Comparison of ENCODE assay signal across 35 cellular contexts in the genomic region with DNA sequence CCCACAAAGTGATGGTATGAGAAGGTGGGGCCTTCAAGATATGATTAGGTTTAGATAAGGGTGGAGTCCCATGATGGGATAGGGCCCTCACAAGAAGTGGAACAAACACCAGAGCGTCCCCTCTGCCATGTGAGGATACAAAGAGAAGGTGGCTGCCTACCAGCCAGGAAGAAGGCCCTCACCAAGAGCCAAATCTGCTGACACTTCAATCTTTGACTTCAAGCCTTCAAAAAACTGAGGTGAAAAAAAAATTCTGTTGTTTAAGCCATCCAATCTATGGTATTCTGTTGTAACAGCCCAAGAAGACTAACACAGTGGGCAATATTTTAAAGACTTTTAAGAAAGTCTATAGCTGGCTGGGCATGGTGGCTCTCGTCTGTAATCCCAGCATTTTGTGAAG.
"Had no signal": no experiment of that assay in that cellular context is flagged by ENCODE, and none has a peak within 500 bp of the region (broad histone marks: within the 10 kb centered on the region; RNA-seq: fewer than 3 reads in every experiment).

No MANE protein-coding gene starts in this region.

- DNase-seq: Karpas-422, Kasumi-1, MG63, MM.1S, MV-4-11, NCI-H1048, NCI-H1092, NCI-H1092 treated with DMSO at 0.1 percent for 48 hours, NCI-H1105, NCI-H1105 treated with DMSO at 0.1 percent for 48 hours, NCI-H1417, NCI-H1417 treated with DMSO at 0.1 percent for 48 hours, NCI-H1436, NCI-H1436 treated with DMSO at 0.1 percent for 48 hours, NCI-H146, NCI-H1694 treated with DMSO at 0.1 percent for 48 hours, NCI-H187, NCI-H187 treated with DMSO at 0.1 percent for 48 hours, NCI-H1930, NCI-H2029, NCI-H2029 treated with DMSO at 0.1 percent for 48 hours, NCI-H2081, NCI-H2081 treated with DMSO at 0.1 percent for 48 hours, NCI-H2107, NCI-H2171, NCI-H2171 treated with DMSO at 0.1 percent for 48 hours, NCI-H2227 treated with DMSO at 0.1 percent for 48 hours, NCI-H226, NCI-H345, NCI-H446, NCI-H446 treated with DMSO at 0.1 percent for 48 hours, NCI-H510A, NCI-H510A treated with DMSO at 0.1 percent for 48 hours, NCI-H524, NCI-H524 treated with DMSO at 0.1 percent for 48 hours had no signal

- H3K9me3 ChIP-seq: MG63 had no signal

- H3K27me3 ChIP-seq: MG63 had no signal

- H3K4me3 ChIP-seq: MG63 had no signal

- H3K36me3 ChIP-seq: MG63 had no signal
